Comparison of ENCODE assay signal across 1 cellular context in the genomic region with DNA sequence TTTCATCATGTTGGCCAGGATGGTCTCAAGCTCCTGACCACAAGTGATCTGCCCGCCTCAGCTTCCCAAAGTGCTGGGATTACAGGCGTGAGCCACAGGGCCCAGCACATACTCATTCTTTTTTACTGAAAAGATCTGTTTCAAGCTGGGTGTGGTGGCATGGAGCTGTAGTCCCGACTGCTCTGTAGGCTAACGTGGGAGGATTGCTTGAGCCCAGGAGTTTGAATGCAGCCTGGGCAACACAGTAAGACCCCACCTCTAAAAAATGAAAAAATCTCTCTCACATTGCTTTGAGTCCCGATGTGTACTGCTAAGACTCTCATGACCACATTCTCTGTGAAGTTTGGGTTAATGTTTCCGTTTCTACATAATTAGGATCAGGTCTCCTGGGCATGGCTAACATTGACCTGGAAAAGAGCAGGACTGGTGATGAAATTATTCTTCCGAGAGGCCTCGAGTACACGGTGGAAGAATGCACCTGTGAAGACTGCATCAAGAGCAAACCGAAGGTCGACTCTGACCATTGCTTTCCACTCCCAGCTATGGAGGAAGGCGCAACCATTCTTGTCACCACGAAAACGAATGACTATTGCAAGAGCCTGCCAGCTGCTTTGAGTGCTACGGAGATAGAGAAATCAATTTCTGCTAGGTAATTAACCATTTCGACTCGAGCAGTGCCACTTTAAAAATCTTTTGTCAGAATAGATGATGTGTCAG.
TF ChIP-seq lines count a peak whose summit lies in the region.

No MANE protein-coding gene starts in this region.

TF ChIP-seq in HepG2, 621 proteins besides CTCF, POLR2A, EP300 and RAD21:
- TF ChIP-seq ZNF121 (CRISPR knock-in tag; IDR thresholded peaks at IDR 0.05), result peak; percentile 81
- TF ChIP-seq ZFP90 (CRISPR knock-in tag; IDR thresholded peaks at IDR 0.05; ENCODE audit: borderline replicate concordance), result no peak
- TF ChIP-seq HNRNPL (IDR thresholded peaks at IDR 0.05; ENCODE audit: low read depth, low read length), result no peak
TF ChIP-seq in HepG2: peak in this region for 1.
